ENCODE assay signal across 10 cellular contexts in genomic region chr3:172607305-172608121, GRCh38.
DNase-seq lines count a peak whose midpoint lies in the region; ATAC-seq lines count a peak whose summit lies in the region.
"Had no signal": no experiment of that assay in that cellular context is flagged by ENCODE, and none has a peak within 500 bp of the region (broad histone marks: within the 10 kb centered on the region; RNA-seq: fewer than 3 reads in every experiment).

No MANE protein-coding gene starts in this region.

- peaks cover 9% of the 10 kb centered on the region for H3K4me1 Mint-ChIP-seq in activated CD4-positive, alpha-beta T cell treated with anti-CD3 and anti-CD28 coated beads for 36 hours
- H3K4me1 Mint-ChIP-seq in activated CD4-positive, alpha-beta T cell treated with anti-CD3 and anti-CD28 coated beads, Interleukin-2, amount 10 ng/mL, durations not matched to agents 7 days and 5 days: no peaks in the 10 kb centered on the region
- peaks cover 16% of the 10 kb centered on the region for H3K4me1 Mint-ChIP-seq in stimulated activated naive CD8-positive, alpha-beta T cell treated with anti-CD3 and anti-CD28 coated beads, Interleukin-15, amount 100 ng/mL, for 72 hours

- DNase-seq in activated CD4-positive, alpha-beta T cell treated with anti-CD3 and anti-CD28 coated beads for 36 hours: no peak
- no peak for DNase-seq in activated CD4-positive, alpha-beta T cell treated with anti-CD3 and anti-CD28 coated beads, Interleukin-2, amount 10 ng/mL, durations not matched to agents 7 days and 5 days
- DNase-seq in SK-N-MC (ENCODE audit: low read depth, low spot score) (peak; percentile 56), glomerular visceral epithelial cell (ENCODE audit: extremely low spot score) (peak; percentile 95), islet precursor cell (no peak)
- no peak for DNase-seq in stimulated activated naive CD8-positive, alpha-beta T cell treated with anti-CD3 and anti-CD28 coated beads, Interleukin-15, amount 100 ng/mL, for 72 hours
- no peak for DNase-seq in activated CD4-positive, CD25-positive, alpha-beta regulatory T cell (lab: John Stamatoyannopoulos, UW)
- DNase-seq: hypothalamus had no signal

- no peaks in the 10 kb centered on the region for H3K36me3 Mint-ChIP-seq in activated CD4-positive, alpha-beta T cell treated with anti-CD3 and anti-CD28 coated beads for 36 hours (ENCODE audit: low read depth)
- peaks cover 6% of the 10 kb centered on the region for H3K36me3 Mint-ChIP-seq in activated CD4-positive, alpha-beta T cell treated with anti-CD3 and anti-CD28 coated beads, Interleukin-2, amount 10 ng/mL, durations not matched to agents 7 days and 5 days (ENCODE audit: low read depth)

- no peak overlapping the region for H3K27ac Mint-ChIP-seq in activated CD4-positive, alpha-beta T cell treated with anti-CD3 and anti-CD28 coated beads for 36 hours
- no peak overlapping the region for H3K27ac Mint-ChIP-seq in activated CD4-positive, alpha-beta T cell treated with anti-CD3 and anti-CD28 coated beads, Interleukin-2, amount 10 ng/mL, durations not matched to agents 7 days and 5 days
- H3K27ac Mint-ChIP-seq in stimulated activated naive CD8-positive, alpha-beta T cell treated with anti-CD3 and anti-CD28 coated beads, Interleukin-15, amount 100 ng/mL, for 72 hours: no peak overlapping the region

- H3K9me3 Mint-ChIP-seq in activated CD4-positive, alpha-beta T cell treated with anti-CD3 and anti-CD28 coated beads for 36 hours (ENCODE audit: low read depth): peaks cover 7% of the 10 kb centered on the region
- peaks cover 18% of the 10 kb centered on the region for H3K9me3 Mint-ChIP-seq in activated CD4-positive, alpha-beta T cell treated with anti-CD3 and anti-CD28 coated beads, Interleukin-2, amount 10 ng/mL, durations not matched to agents 7 days and 5 days
- H3K9me3 Mint-ChIP-seq in stimulated activated naive CD8-positive, alpha-beta T cell treated with anti-CD3 and anti-CD28 coated beads, Interleukin-15, amount 100 ng/mL, for 72 hours: peaks cover 12 to 16% of the 10 kb centered on the region in 2 donors

- no peak overlapping the region for H3K4me3 Mint-ChIP-seq in activated CD4-positive, alpha-beta T cell treated with anti-CD3 and anti-CD28 coated beads for 36 hours
- no peak overlapping the region for H3K4me3 Mint-ChIP-seq in activated CD4-positive, alpha-beta T cell treated with anti-CD3 and anti-CD28 coated beads, Interleukin-2, amount 10 ng/mL, durations not matched to agents 7 days and 5 days
- H3K4me3 Mint-ChIP-seq in stimulated activated naive CD8-positive, alpha-beta T cell treated with anti-CD3 and anti-CD28 coated beads, Interleukin-15, amount 100 ng/mL, for 72 hours: no peak overlapping the region

- no peak overlapping the region for H3K27ac ChIP-seq in SK-N-MC
- H3K27ac ChIP-seq: BLaER1 had no signal

- no peaks in the 10 kb centered on the region for H3K36me3 ChIP-seq in SK-N-MC (ENCODE audit: insufficient read depth, low read length)
- H3K36me3 ChIP-seq: BLaER1 had no signal

- H3K9ac ChIP-seq in SK-N-MC (ENCODE audit: insufficient read length): no peak overlapping the region
- H3K9ac ChIP-seq: BLaER1 had no signal

- ATAC-seq in activated CD4-positive, alpha-beta T cell treated with anti-CD3 and anti-CD28 coated beads for 36 hours: peak; percentile 36
- peak; percentile 72 for ATAC-seq in stimulated activated naive CD8-positive, alpha-beta T cell treated with anti-CD3 and anti-CD28 coated beads, Interleukin-15, amount 100 ng/mL, for 72 hours
- ATAC-seq in HG02973 (IDR thresholded peaks at IDR 0.05; ENCODE audit: unreplicated experiment): no peak

- intact Hi-C loops in activated CD4-positive, alpha-beta T cell treated with anti-CD3 and anti-CD28 coated beads for 36 hours (cut with DNase I, micrococcal nuclease): no loop called here

- CTCF ChIA-PET in activated CD4-positive, alpha-beta T cell treated with anti-CD3 and anti-CD28 coated beads for 36 hours (lab: Charles Lee): interaction anchor here (1.1 to 4.9 kb wide), 5 partner anchors 12 to 146 kb away, joined by 3 to 52 read pairs (median 5); no protein-coding TSS in a partner anchor
- CTCF ChIA-PET in activated CD4-positive, alpha-beta T cell treated with anti-CD3 and anti-CD28 coated beads, Interleukin-2, amount 10 ng/mL, durations not matched to agents 7 days and 5 days (lab: Charles Lee): interaction anchor here (0.6 to 3.9 kb wide), 6 partner anchors 8 to 24 kb away, joined by 3 to 25 read pairs (median 4); no protein-coding TSS in a partner anchor

- POLR2A ChIA-PET in activated CD4-positive, alpha-beta T cell treated with anti-CD3 and anti-CD28 coated beads for 36 hours (lab: Charles Lee): interaction anchor here (0.6 kb wide), 2 partner anchors 12 to 1098 kb away, joined by 3 to 8 read pairs; no protein-coding TSS in a partner anchor
- POLR2A ChIA-PET in activated CD4-positive, alpha-beta T cell treated with anti-CD3 and anti-CD28 coated beads, Interleukin-2, amount 10 ng/mL, durations not matched to agents 7 days and 5 days (lab: Charles Lee): no interaction called here

- no peaks in the 10 kb centered on the region for H3K9me3 ChIP-seq in SK-N-MC (ENCODE audit: low read depth, low read length)
- H3K9me3 ChIP-seq: BLaER1 had no signal

- H3K27me3 Mint-ChIP-seq in activated CD4-positive, alpha-beta T cell treated with anti-CD3 and anti-CD28 coated beads for 36 hours: no peaks in the 10 kb centered on the region
- no peaks in the 10 kb centered on the region for H3K27me3 Mint-ChIP-seq in activated CD4-positive, alpha-beta T cell treated with anti-CD3 and anti-CD28 coated beads, Interleukin-2, amount 10 ng/mL, durations not matched to agents 7 days and 5 days
- H3K27me3 Mint-ChIP-seq in stimulated activated naive CD8-positive, alpha-beta T cell treated with anti-CD3 and anti-CD28 coated beads, Interleukin-15, amount 100 ng/mL, for 72 hours: no peaks in the 10 kb centered on the region

- no peak overlapping the region for H3K4me3 ChIP-seq in SK-N-MC
- H3K4me3 ChIP-seq: BLaER1 had no signal

Comparison
In these comparisons a context has a peak if more than half of its experiments do, and no peak if none do; other contexts are left out.
1. DNase-seq: peak in SK-N-MC (single experiment) and glomerular visceral epithelial cell (single experiment); none in activated CD4-positive, alpha-beta T cell treated with anti-CD3 and anti-CD28 coated beads for 36 hours (single experiment), activated CD4-positive, alpha-beta T cell treated with anti-CD3 and anti-CD28 coated beads, Interleukin-2, amount 10 ng/mL, durations not matched to agents 7 days and 5 days (single experiment), stimulated activated naive CD8-positive, alpha-beta T cell treated with anti-CD3 and anti-CD28 coated beads, Interleukin-15, amount 100 ng/mL, for 72 hours (0 of 2), islet precursor cell (single experiment) and activated CD4-positive, CD25-positive, alpha-beta regulatory T cell (0 of 4).